7 cellular contexts compared by ENCODE assay signal in genomic region chr2:10448646-10449480, GRCh38. TPM values are rescaled to one million over a fixed set of nuclear protein-coding genes. Genes with fewer than 3 reads are reported as not detected.
DNase-seq lines count a peak whose midpoint lies in the region; ATAC-seq and TF ChIP-seq lines count a peak whose summit lies in the region.

No MANE protein-coding gene starts in this region.

- peak overlapping the region; percentile 71 to 73 (median 71) for H3K4me3 ChIP-seq in right lobe of liver

- TF ChIP-seq POLR2A in right lobe of liver (IDR thresholded peaks at IDR 0.05), result peak; percentile 74

- peaks cover 0 to 15% (median 2%) of the 10 kb centered on the region in 4 donors for H3K36me3 ChIP-seq in right lobe of liver

- no peaks in the 10 kb centered on the region for H3K27me3 ChIP-seq in right lobe of liver

- H3K4me1 ChIP-seq in right lobe of liver, result peaks cover 0 to 39% (median 15%) of the 10 kb centered on the region in 4 donors

- H3K27ac ChIP-seq in VCaP, result peak overlapping the region; percentile 87
- peak overlapping the region; percentile 89 to 100 (median 96) for H3K27ac ChIP-seq in right lobe of liver

- intact Hi-C loops in right lobe of liver (cut with DNase I), result no loop called here

- WGBS in right lobe of liver (ENCODE audit: insufficient coverage, low coverage, low lambda C conversion rate, missing lambda C conversion rate), result under 1% methylated on average over 18 of the region's 61 CpGs

- DNase-seq in NCI-H2171 (lab: John Stamatoyannopoulos, UW), result peak; percentile 99
- peak; percentile 77 for DNase-seq in cerebellar cortex (ENCODE audit: low spot score)
- DNase-seq in right lobe of liver, result peak in 1 of 3 donors; percentile 96
- DNase-seq in stimulated activated CD4-positive, alpha-beta T cell treated with anti-CD3 and anti-CD28 coated beads, Interleukin-4, amount 100 ng/mL, for 48 hours (ENCODE audit: low read depth in 2 of 2), result peak; percentile 50

- no peaks in the 10 kb centered on the region for H3K9me3 ChIP-seq in right lobe of liver

- ATAC-seq in GM18861 (IDR thresholded peaks at IDR 0.05; ENCODE audit: unreplicated experiment) (peak; percentile 49), HG03045 (IDR thresholded peaks at IDR 0.05; ENCODE audit: unreplicated experiment) (peak; percentile 63), right lobe of liver (peak; percentile 49 to 70 (median 66))

- TF ChIP-seq CTCF in VCaP (conservative IDR thresholded peaks at IDR 0.05) (no peak; the same call in 1 of the 2 replicates), right lobe of liver (IDR thresholded peaks at IDR 0.05) (peak in 2 of 4 donors; percentile 26 to 37)

RNA-seq across cellular contexts. Expression of gene ODC1, which starts 0.7 kb away (rescaled TPM):
- total RNA-seq in right lobe of liver, result 100 to 1,000 TPM in 2 of 6 experiments, 10 to 100 TPM in 4; 14.4 to 197 (median 28.6) TPM
